Comparison of ENCODE assay signal across 16 cellular contexts in the genomic region with DNA sequence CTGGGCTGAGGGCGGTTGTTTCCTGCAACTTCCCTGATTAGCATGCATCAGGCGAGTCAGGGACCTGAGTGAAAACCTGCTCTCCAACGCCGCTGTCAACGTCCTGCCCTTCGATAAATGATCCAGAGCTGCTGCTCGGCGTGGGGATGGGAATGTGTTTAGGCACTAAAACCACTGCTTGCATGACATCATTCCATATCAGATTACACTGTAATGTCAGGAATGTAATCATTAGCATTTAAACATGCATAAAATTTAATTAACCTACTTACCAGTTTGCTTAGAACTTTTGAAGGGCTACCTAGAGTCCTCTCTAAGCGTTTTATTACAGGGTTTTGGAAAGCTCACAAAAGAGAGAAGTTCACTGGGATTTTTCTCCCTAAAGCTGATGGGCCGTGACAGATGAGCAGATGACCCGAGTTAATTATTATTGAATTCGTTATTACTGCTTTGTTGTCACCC.
DNase-seq lines count a peak whose midpoint lies in the region; TF ChIP-seq lines count a peak whose summit lies in the region.
"Had no signal": no experiment of that assay in that cellular context is flagged by ENCODE, and none has a peak within 500 bp of the region (broad histone marks: within the 10 kb centered on the region; RNA-seq: fewer than 3 reads in every experiment).

No MANE protein-coding gene starts in this region.

- WGBS in endodermal cell (ENCODE audit: insufficient coverage in 1 of 2, insufficient read length in 1 of 2), 2 experiments = 79 to 80% methylated on average over 11 to 12 of the region's 12 CpGs
- WGBS in tibial nerve, 2 donors = 31 to 32% methylated on average over 12 of the region's 12 CpGs

- peak overlapping the region; percentile 6 for H3K27ac ChIP-seq in endodermal cell (ENCODE audit: low read depth, low read length)
- H3K27ac ChIP-seq in tibial nerve = no peak overlapping the region
- H3K27ac ChIP-seq: C4-2B, psoas muscle had no signal

- H3K4me1 Mint-ChIP-seq in endodermal cell = peaks cover 4% of the 10 kb centered on the region
- H3K4me1 Mint-ChIP-seq: activated naive CD8-positive, alpha-beta T cell treated with anti-CD3 and anti-CD28 coated beads, Interleukin-2, amount 10 ng/mL, durations not matched to agents 7 days and 5 days; central memory CD8-positive, alpha-beta T cell had no signal

- no peak for TF ChIP-seq POLR2A in tibial nerve (IDR thresholded peaks at IDR 0.05)

- H3K4me3 Mint-ChIP-seq in endodermal cell = peak overlapping the region; percentile 46
- H3K4me3 Mint-ChIP-seq: activated naive CD8-positive, alpha-beta T cell treated with anti-CD3 and anti-CD28 coated beads, Interleukin-2, amount 10 ng/mL, durations not matched to agents 7 days and 5 days; central memory CD8-positive, alpha-beta T cell had no signal

- TF ChIP-seq EP300 in tibial nerve (IDR thresholded peaks at IDR 0.05) = no peak

- H3K4me1 ChIP-seq in endodermal cell (ENCODE audit: control insufficient read depth, insufficient read depth, low read length) (no peaks in the 10 kb centered on the region), tibial nerve (peaks cover 0 to 8% (median 0%) of the 10 kb centered on the region in 4 donors)
- H3K4me1 ChIP-seq: psoas muscle had no signal

- DNase-seq in NCI-H1092 (lab: John Stamatoyannopoulos, UW) (peak; percentile 31), endodermal cell (peak; percentile 59), left kidney (ENCODE audit: low read depth, low spot score) (peak; percentile 84), tibial nerve (ENCODE audit: low spot score in 2 of 2) (no peak), NCI-H2171 (lab: John Stamatoyannopoulos, UW) (no peak), MV-4-11 (lab: John Stamatoyannopoulos, UW) (no peak), C1 segment of cervical spinal cord (lab: John Stamatoyannopoulos, UW) (no peak)
- DNase-seq: activated naive CD8-positive, alpha-beta T cell treated with anti-CD3 and anti-CD28 coated beads, Interleukin-2, amount 10 ng/mL, durations not matched to agents 7 days and 5 days; activated T-cell treated with anti-CD3 and anti-CD28 coated beads for 4 hours; hippocampal formation; OCI-M1; psoas muscle; stimulated activated CD4-positive, alpha-beta T cell treated with anti-CD3 and anti-CD28 coated beads, Interleukin-2, amount 100 ng/mL, for 48 hours; SW 1271 had no signal

- TF ChIP-seq CTCF in endodermal cell (conservative IDR thresholded peaks at IDR 0.05) (no peak), tibial nerve (IDR thresholded peaks at IDR 0.05) (no peak)

- no peak overlapping the region for H3K9ac ChIP-seq in endodermal cell (ENCODE audit: extremely low read depth, low read length, poor library complexity, severe bottlenecking)

- no peaks in the 10 kb centered on the region for H3K36me3 Mint-ChIP-seq in endodermal cell (ENCODE audit: low read depth)
- H3K36me3 Mint-ChIP-seq: activated naive CD8-positive, alpha-beta T cell treated with anti-CD3 and anti-CD28 coated beads, Interleukin-2, amount 10 ng/mL, durations not matched to agents 7 days and 5 days had no signal

- H3K27me3 ChIP-seq in endodermal cell (ENCODE audit: control insufficient read depth, insufficient read depth, low read length, poor library complexity, severe bottlenecking) = no peaks in the 10 kb centered on the region
- no peaks in the 10 kb centered on the region for H3K27me3 ChIP-seq in tibial nerve

- H3K36me3 ChIP-seq in endodermal cell (ENCODE audit: control insufficient read depth, insufficient read depth, low read length) (no peaks in the 10 kb centered on the region), tibial nerve (no peaks in the 10 kb centered on the region)

- H3K9me3 ChIP-seq in endodermal cell (ENCODE audit: control insufficient read depth, low read length) (no peaks in the 10 kb centered on the region), tibial nerve (no peaks in the 10 kb centered on the region)
- H3K9me3 ChIP-seq: psoas muscle had no signal

- no peak overlapping the region for H3K27ac Mint-ChIP-seq in endodermal cell
- H3K27ac Mint-ChIP-seq: activated naive CD8-positive, alpha-beta T cell treated with anti-CD3 and anti-CD28 coated beads, Interleukin-2, amount 10 ng/mL, durations not matched to agents 7 days and 5 days had no signal

- H3K4me3 ChIP-seq in endodermal cell (ENCODE audit: low read length) (no peak overlapping the region), tibial nerve (peak overlapping the region in 3 of 4 donors; percentile 7 to 34 (median 25))
- H3K4me3 ChIP-seq: psoas muscle had no signal

- H3K27me3 Mint-ChIP-seq in endodermal cell (ENCODE audit: insufficient read depth) = no peaks in the 10 kb centered on the region
- H3K27me3 Mint-ChIP-seq: activated naive CD8-positive, alpha-beta T cell treated with anti-CD3 and anti-CD28 coated beads, Interleukin-2, amount 10 ng/mL, durations not matched to agents 7 days and 5 days had no signal

- H3K9me3 Mint-ChIP-seq in endodermal cell = no peaks in the 10 kb centered on the region
- H3K9me3 Mint-ChIP-seq: activated naive CD8-positive, alpha-beta T cell treated with anti-CD3 and anti-CD28 coated beads, Interleukin-2, amount 10 ng/mL, durations not matched to agents 7 days and 5 days; central memory CD8-positive, alpha-beta T cell had no signal

Comparison
In these comparisons a context has a peak if more than half of its experiments do, and no peak if none do; other contexts are left out.
1. DNase-seq: peak in NCI-H1092 (single experiment), endodermal cell (single experiment) and left kidney (single experiment); none in tibial nerve (0 of 2), NCI-H2171 (single experiment), MV-4-11 (single experiment) and C1 segment of cervical spinal cord (0 of 14).